ENCODE assay signal across 25 cellular contexts in genomic region chr1:213887842-213888241, GRCh38.
"Had no signal": no experiment of that assay in that cellular context is flagged by ENCODE, and none has a peak within 500 bp of the region (broad histone marks: within the 10 kb centered on the region; RNA-seq: fewer than 3 reads in every experiment).

No MANE protein-coding gene starts in this region.

- H3K27me3 ChIP-seq: neural progenitor cell, ovary, right lobe of liver, sigmoid colon, stomach, thyroid gland, tibial nerve, upper lobe of left lung, vagina had no signal

- H3K36me3 ChIP-seq: neural progenitor cell, ovary, right lobe of liver, sigmoid colon, stomach, thoracic aorta, thyroid gland, tibial nerve, upper lobe of left lung, vagina had no signal

- DNase-seq: natural killer cell; occipital lobe; ovary; posterior cingulate gyrus; psoas muscle; right cardiac atrium; right lobe of liver; sigmoid colon; small intestine; stimulated activated CD4-positive, alpha-beta T cell treated with anti-CD3 and anti-CD28 coated beads, Interleukin-15, amount 100 ng/mL, for 24 hours; stimulated activated CD4-positive, alpha-beta T cell treated with anti-CD3 and anti-CD28 coated beads, Interleukin-2, amount 100 ng/mL, for 24 hours; stimulated activated CD4-positive, alpha-beta T cell treated with anti-CD3 and anti-CD28 coated beads, Interleukin-2, amount 100 ng/mL, for 48 hours; stimulated activated CD4-positive, alpha-beta T cell treated with anti-CD3 and anti-CD28 coated beads, Interleukin-4, amount 100 ng/mL, for 24 hours; stimulated activated naive B cell treated with anti-CD40 and anti-IgM and Interleukin-4, amounts not matched to agents 10 μg/mL and 1 μg/mL and 100 μg/mL, for 72 hours; stimulated activated naive CD4-positive, alpha-beta T cell treated with Interleukin-2 at 50 U/mL for 16 hours; stomach; thyroid gland; trophoblast cell; upper lobe of left lung had no signal

- H3K79me2 ChIP-seq: parathyroid adenoma had no signal

- ATAC-seq: natural killer cell; psoas muscle; right cardiac atrium; right lobe of liver; stimulated activated effector memory CD8-positive, alpha-beta T cell treated with anti-CD3 and anti-CD28 coated beads, Interleukin-12 subunit alpha, Interleukin-12 subunit beta, amount 100 ng/mL, for 72 hours; stimulated activated naive B cell treated with anti-CD40 and anti-IgM and Interleukin-4, amounts not matched to agents 10 μg/mL and 1 μg/mL and 100 μg/mL, for 72 hours had no signal

- H3K4me1 ChIP-seq: parathyroid adenoma, psoas muscle, right lobe of liver, sigmoid colon, stomach, thyroid gland, tibial nerve, upper lobe of left lung, vagina had no signal

- H3K4me2 ChIP-seq: neural progenitor cell had no signal

- H3K9me3 ChIP-seq: ovary, psoas muscle, right lobe of liver, sigmoid colon, stomach, thoracic aorta, thyroid gland, tibial nerve, upper lobe of left lung, vagina had no signal

- H3K4me3 ChIP-seq: neural progenitor cell, ovary, psoas muscle, right lobe of liver, sigmoid colon, stomach, thoracic aorta, thyroid gland, tibial nerve, upper lobe of left lung, vagina had no signal

- H3K27ac ChIP-seq: neural progenitor cell, ovary, parathyroid adenoma, psoas muscle, right lobe of liver, sigmoid colon, stomach, thoracic aorta, thyroid gland, tibial nerve, upper lobe of left lung, vagina had no signal

- H2AFZ ChIP-seq: parathyroid adenoma had no signal

- H3K9ac ChIP-seq: neural progenitor cell, parathyroid adenoma had no signal
